In genomic region chr9:114850871-114851270, GRCh38 we compare ENCODE assay signal across 18 cellular contexts. TPM values are rescaled to one million over a fixed set of nuclear protein-coding genes. Genes with fewer than 3 reads are reported as not detected.
A peak's percentile ranks its signal among the peaks of the same experiment; 100 is the strongest.
DNase-seq lines count a peak whose midpoint lies in the region; ATAC-seq and TF ChIP-seq lines count a peak whose summit lies in the region.
"Had no signal": no experiment of that assay in that cellular context is flagged by ENCODE, and none has a peak within 500 bp of the region (broad histone marks: within the 10 kb centered on the region; RNA-seq: fewer than 3 reads in every experiment).

No MANE protein-coding gene starts in this region.

- peaks cover 19% of the 10 kb centered on the region for H3K4me1 ChIP-seq in Loucy (ENCODE audit: insufficient read depth, low read length, poor library complexity, severe bottlenecking)
- H3K4me1 ChIP-seq in mesodermal cell (ENCODE audit: control insufficient read depth, insufficient read depth, low read length, poor library complexity, severe bottlenecking) = peaks cover 7% of the 10 kb centered on the region
- H3K4me1 ChIP-seq: neural progenitor cell had no signal

- H3K27me3 ChIP-seq in Loucy (ENCODE audit: insufficient read depth, low read length, poor library complexity, severe bottlenecking) = no peaks in the 10 kb centered on the region
- H3K27me3 ChIP-seq: neural progenitor cell had no signal

- peak overlapping the region; percentile 51 for H3K27ac ChIP-seq in mesodermal cell (ENCODE audit: low read depth, low read length, severe bottlenecking)
- H3K27ac ChIP-seq: neural progenitor cell, RWPE1 had no signal

- no peak overlapping the region for H3K4me3 Mint-ChIP-seq in activated naive CD8-positive, alpha-beta T cell treated with anti-CD3 and anti-CD28 coated beads, Interleukin-2, amount 50 U/mL, for 24 hours
- no peak overlapping the region for H3K4me3 Mint-ChIP-seq in immature natural killer cell
- H3K4me3 Mint-ChIP-seq: brain, neural progenitor cell had no signal

- H3K36me3 Mint-ChIP-seq in activated naive CD8-positive, alpha-beta T cell treated with anti-CD3 and anti-CD28 coated beads, Interleukin-2, amount 50 U/mL, for 24 hours (ENCODE audit: low read depth) = no peaks in the 10 kb centered on the region
- no peaks in the 10 kb centered on the region for H3K36me3 Mint-ChIP-seq in immature natural killer cell
- H3K36me3 Mint-ChIP-seq: brain, neural progenitor cell had no signal

- peaks cover 6% of the 10 kb centered on the region for H3K9me3 Mint-ChIP-seq in activated naive CD8-positive, alpha-beta T cell treated with anti-CD3 and anti-CD28 coated beads, Interleukin-2, amount 50 U/mL, for 24 hours
- H3K9me3 Mint-ChIP-seq in immature natural killer cell = no peaks in the 10 kb centered on the region
- H3K9me3 Mint-ChIP-seq: brain, neural progenitor cell had no signal

- H3K4me2 ChIP-seq in Loucy (ENCODE audit: low read depth, low read length, poor library complexity, severe bottlenecking) = peak overlapping the region; percentile 10
- H3K4me2 ChIP-seq: neural progenitor cell had no signal

- WGBS in mesodermal cell (ENCODE audit: insufficient coverage in 2 of 2), 2 experiments = 69 to 78% methylated on average over 2 of the region's 2 CpGs

- ATAC-seq in activated naive CD8-positive, alpha-beta T cell treated with anti-CD3 and anti-CD28 coated beads, Interleukin-2, amount 50 U/mL, for 24 hours = peak; percentile 83
- no peak for ATAC-seq in HG03108 (IDR thresholded peaks at IDR 0.05; ENCODE audit: unreplicated experiment)
- no peak for ATAC-seq in HG03439 (IDR thresholded peaks at IDR 0.05; ENCODE audit: unreplicated experiment)
- ATAC-seq: left ventricle myocardium superior had no signal

- H3K9me3 ChIP-seq in Loucy (ENCODE audit: insufficient read depth, low read depth, low read length) (no peaks in the 10 kb centered on the region), mesodermal cell (ENCODE audit: control insufficient read depth, low read length) (no peaks in the 10 kb centered on the region)
- H3K9me3 ChIP-seq: Caco-2 had no signal

- no peaks in the 10 kb centered on the region for H3F3A ChIP-seq in Loucy (ENCODE audit: low read depth)

- peak; percentile 14 for DNase-seq in SIG-M5 treated with dmso at 0.1 percent for 504 hours (lab: John Stamatoyannopoulos, UW; ENCODE audit: unreplicated experiment)
- DNase-seq in SIG-M5 (lab: John Stamatoyannopoulos, UW) = no peak
- DNase-seq in activated naive CD8-positive, alpha-beta T cell treated with anti-CD3 and anti-CD28 coated beads, Interleukin-2, amount 50 U/mL, for 24 hours = peak; percentile 25
- DNase-seq in immature natural killer cell = no peak
- DNase-seq: activated CD8-positive, alpha-beta memory T cell treated with anti-CD3 and anti-CD28 coated beads, Interleukin-2, amount 50 U/mL, for 48 hours; Caco-2; hippocampal formation; left ventricle myocardium superior; NCI-H1436; NCI-H510A treated with DMSO at 0.1 percent for 48 hours; trophoblast cell had no signal

- peak overlapping the region; percentile 10 for H2AFZ ChIP-seq in Loucy (ENCODE audit: low read length)
- H2AFZ ChIP-seq: neural progenitor cell had no signal

- H3K9ac ChIP-seq in Loucy (ENCODE audit: low read depth, low read length, poor library complexity, severe bottlenecking) = no peak overlapping the region
- H3K9ac ChIP-seq: neural progenitor cell had no signal

- H3K9me2 ChIP-seq in Loucy (replicated peaks; ENCODE audit: low read depth, low read length) = no peaks in the 10 kb centered on the region

- no peaks in the 10 kb centered on the region for H3K36me3 ChIP-seq in Loucy (ENCODE audit: insufficient read depth, low read length)
- no peaks in the 10 kb centered on the region for H3K36me3 ChIP-seq in mesodermal cell (ENCODE audit: control insufficient read depth, insufficient read depth, low read length)
- H3K36me3 ChIP-seq: neural progenitor cell had no signal

- no peaks in the 10 kb centered on the region for H4K20me1 ChIP-seq in Loucy (ENCODE audit: insufficient read depth, low read length, poor library complexity, severe bottlenecking)

- H3K4me3 ChIP-seq in Loucy (ENCODE audit: low read length, poor library complexity, severe bottlenecking) (no peak overlapping the region), mesodermal cell (ENCODE audit: extremely low read depth, insufficient read depth, low read length, poor library complexity, severe bottlenecking) (no peak overlapping the region)
- H3K4me3 ChIP-seq: neural progenitor cell had no signal

- peak overlapping the region; percentile 69 for H3K27ac Mint-ChIP-seq in activated naive CD8-positive, alpha-beta T cell treated with anti-CD3 and anti-CD28 coated beads, Interleukin-2, amount 50 U/mL, for 24 hours
- no peak overlapping the region for H3K27ac Mint-ChIP-seq in immature natural killer cell
- H3K27ac Mint-ChIP-seq: brain, neural progenitor cell had no signal

- no peaks in the 10 kb centered on the region for H3K27me3 Mint-ChIP-seq in activated naive CD8-positive, alpha-beta T cell treated with anti-CD3 and anti-CD28 coated beads, Interleukin-2, amount 50 U/mL, for 24 hours
- H3K27me3 Mint-ChIP-seq in immature natural killer cell (ENCODE audit: low read depth in 3 of 3) = no peaks in the 10 kb centered on the region
- H3K27me3 Mint-ChIP-seq: brain had no signal

- TF ChIP-seq CTCF in Loucy (conservative IDR thresholded peaks at IDR 0.05; ENCODE audit: low read length) = no peak

- peaks cover 25% of the 10 kb centered on the region for H3K4me1 Mint-ChIP-seq in activated naive CD8-positive, alpha-beta T cell treated with anti-CD3 and anti-CD28 coated beads, Interleukin-2, amount 50 U/mL, for 24 hours
- H3K4me1 Mint-ChIP-seq in immature natural killer cell = no peaks in the 10 kb centered on the region

- no peaks in the 10 kb centered on the region for H3K79me2 ChIP-seq in Loucy (ENCODE audit: insufficient read depth, low read length)

RNA-seq across cellular contexts. Expression of gene TNFSF15, which starts 45.0 kb away (rescaled TPM):
- 0.41 TPM for polyA plus RNA-seq in mesodermal cell (2013, experiment 1 of 2)
- polyA plus RNA-seq in mesodermal cell (2013, experiment 2 of 2) = 0.40 TPM
- under 1 TPM in 1 of 3 donors, not detected in 2; 0.03 TPM for polyA plus RNA-seq in immature natural killer cell

Comparison
In these comparisons a context has a peak if more than half of its experiments do, and no peak if none do; other contexts are left out.
1. DNase-seq: peak in SIG-M5 treated with dmso at 0.1 percent for 504 hours (single experiment) and activated naive CD8-positive, alpha-beta T cell treated with anti-CD3 and anti-CD28 coated beads, Interleukin-2, amount 50 U/mL, for 24 hours (single experiment); none in SIG-M5 (single experiment) and immature natural killer cell (0 of 3).